Comparison of ENCODE assay signal across 8 cellular contexts in genomic region chr13:38763446-38764381, GRCh38.
DNase-seq lines count a peak whose midpoint lies in the region; ATAC-seq, FAIRE-seq and TF ChIP-seq lines count a peak whose summit lies in the region.

No MANE protein-coding gene starts in this region.

- TF ChIP-seq CTCF in RWPE1 (conservative IDR thresholded peaks at IDR 0.05; ENCODE audit: low read depth) (peak; percentile 63), fibroblast of villous mesenchyme (IDR thresholded peaks at IDR 0.05; ENCODE audit: insufficient read depth, low read depth, low read length) (peak; percentile 59)

- POLR2A ChIA-PET in RWPE1 (lab: Yijun Ruan, JAX; ENCODE audit: low non-redundant PET) = no interaction called here

- FAIRE-seq in GM19239 (lab: Jason Lieb, UNC) = no peak

- peak; percentile 66 for ATAC-seq in HG03432 (IDR thresholded peaks at IDR 0.05; ENCODE audit: unreplicated experiment)
- ATAC-seq in HG03354 (IDR thresholded peaks at IDR 0.05; ENCODE audit: poor library complexity, severe bottlenecking, unreplicated experiment) = no peak
- ATAC-seq in GM18858 (IDR thresholded peaks at IDR 0.05; ENCODE audit: unreplicated experiment) = no peak

- CTCF ChIA-PET in RWPE1 (lab: Yijun Ruan, JAX) = interaction anchor here (0.6 to 4.3 kb wide), 4 partner anchors 9 to 867 kb away, joined by 3 to 22 read pairs (median 5); partner anchors contain the start of gene FREM2

- no peak overlapping the region for H3K4me3 ChIP-seq in fibroblast of villous mesenchyme (ENCODE audit: low read depth, low read length)

- H3K27ac ChIP-seq in RWPE1 = no peak overlapping the region

- peak; percentile 22 for DNase-seq in EH (ENCODE audit: low read depth)
- DNase-seq in RWPE1 (ENCODE audit: low spot score) = peak; percentile 42
- peak; percentile 36 for DNase-seq in fibroblast of villous mesenchyme (ENCODE audit: low read depth)
- DNase-seq in putamen (ENCODE audit: low spot score) = peak; percentile 53
- DNase-seq in GM19239 (ENCODE audit: insufficient read length, low spot score) = no peak
